8 cellular contexts compared by ENCODE assay signal in the genomic region with DNA sequence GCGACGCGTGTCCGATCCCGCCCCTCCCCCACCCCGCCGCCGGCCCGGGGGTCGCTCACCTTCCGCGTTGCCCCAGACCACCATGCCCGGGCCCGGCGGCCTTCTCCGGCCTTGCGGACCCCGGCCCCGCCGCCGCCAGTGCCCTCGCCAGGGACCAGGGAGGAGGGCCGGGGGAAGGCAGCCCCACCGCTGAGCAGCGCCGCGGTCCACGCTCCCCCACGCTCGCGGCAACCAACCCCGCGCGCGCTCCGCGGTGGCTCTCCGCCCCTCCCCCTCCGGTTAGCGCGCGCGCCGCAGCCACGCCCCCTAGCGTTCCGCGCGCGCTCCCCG. TPM values are rescaled to one million over a fixed set of nuclear protein-coding genes. Genes with fewer than 3 reads are reported as not detected.
DNase-seq lines count a peak whose midpoint lies in the region; ATAC-seq and TF ChIP-seq lines count a peak whose summit lies in the region.

Gene REV1, minus strand, starts transcription at position 260 of the 330 bp plus-strand sequence. CDS start 25,042 bp downstream, outside the sequence.

- H3K27me3 ChIP-seq in A673 (replicated peaks; ENCODE audit: insufficient read depth, low read depth, low read length, poor library complexity) (no peaks in the 10 kb centered on the region), brain microvascular endothelial cell (replicated peaks) (no peaks in the 10 kb centered on the region)

- POLR2A ChIA-PET in A673 (lab: Charles Lee; ENCODE audit: low non-redundant PET) = no interaction called here

- H3K27ac ChIP-seq in A673 (ENCODE audit: low read depth, low read length, poor library complexity, severe bottlenecking) = peak within 1 kb of the TSS; percentile 73
- peak within 1 kb of the TSS; percentile 90 for H3K27ac ChIP-seq in brain microvascular endothelial cell
- peak within 1 kb of the TSS; percentile 77 for H3K27ac ChIP-seq in temporal lobe (ENCODE audit: low read depth, low read length)

- H3K4me3 ChIP-seq in A673 (ENCODE audit: low read depth, low read length, poor library complexity, severe bottlenecking) (peak within 1 kb of the TSS; percentile 74), brain microvascular endothelial cell (ENCODE audit: low read depth, low read length) (peak within 1 kb of the TSS; percentile 83)

- H3K36me3 ChIP-seq in A673 (ENCODE audit: insufficient read depth, low read length, poor library complexity, severe bottlenecking) = no peaks in the 10 kb centered on the region
- no peaks in the 10 kb centered on the region for H3K36me3 ChIP-seq in brain microvascular endothelial cell (replicated peaks)

- CTCF ChIA-PET in A673 (lab: Charles Lee) = interaction anchor here (1.4 kb wide), 2 partner anchors 153 to 840 kb away, joined by 5 to 6 read pairs; partner anchors contain the start of gene EIF5B

- peaks cover 11% of the 10 kb centered on the region for H3K4me1 ChIP-seq in A673 (ENCODE audit: insufficient read depth, low read length, poor library complexity, severe bottlenecking)

- DNase-seq in A673 (ENCODE audit: low spot score) (no peak), brain microvascular endothelial cell (no peak), left lobe of liver (ENCODE audit: low spot score) (no peak), NCI-H446 treated with DMSO at 0.1 percent for 48 hours (lab: John Stamatoyannopoulos, UW) (no peak), UCSD-AML1 (lab: John Stamatoyannopoulos, UW; ENCODE audit: unreplicated experiment) (no peak)

- TF ChIP-seq CTCF in A673 (conservative IDR thresholded peaks at IDR 0.05; ENCODE audit: low read depth, low read length) (no peak), brain microvascular endothelial cell (IDR thresholded peaks at IDR 0.05; ENCODE audit: low read depth, low read length, missing control alignments) (no peak)

- intact Hi-C loops in A673 (cut with micrococcal nuclease; ENCODE audit: unreplicated experiment) = loop anchor here (1.0 to 10.0 kb wide), 4 partner anchors 152 to 845 kb away; partner anchors contain the start of genes EIF5B, MITD1 and MRPL30

- ATAC-seq in HG03469 (IDR thresholded peaks at IDR 0.05; ENCODE audit: unreplicated experiment) (peak; percentile 15), left lobe of liver (no peak), HG03159 (IDR thresholded peaks at IDR 0.05; ENCODE audit: unreplicated experiment) (no peak)

- H3K9me3 ChIP-seq in A673 (ENCODE audit: low read depth, low read length, poor library complexity, severe bottlenecking) = no peaks in the 10 kb centered on the region

- in situ Hi-C loops in brain microvascular endothelial cell (cut with HindIII; ENCODE audit: low pct_ligation_motif_present, low sequenced_read_pairs) = no loop called here

- BruUV-seq in A673 (replicated peaks; lab: Mats Ljungman, UMichigan) = no TSS peak

RNA-seq across cellular contexts. Expression of gene REV1, which starts in this region (rescaled TPM):
- 38.1 and 41.2 TPM in 2 replicates for total RNA-seq in A673 (2021)
- 14.3 TPM for total RNA-seq in left lobe of liver
- total RNA-seq in temporal lobe = 64.9 TPM
